17 cellular contexts compared by ENCODE assay signal in the genomic region with DNA sequence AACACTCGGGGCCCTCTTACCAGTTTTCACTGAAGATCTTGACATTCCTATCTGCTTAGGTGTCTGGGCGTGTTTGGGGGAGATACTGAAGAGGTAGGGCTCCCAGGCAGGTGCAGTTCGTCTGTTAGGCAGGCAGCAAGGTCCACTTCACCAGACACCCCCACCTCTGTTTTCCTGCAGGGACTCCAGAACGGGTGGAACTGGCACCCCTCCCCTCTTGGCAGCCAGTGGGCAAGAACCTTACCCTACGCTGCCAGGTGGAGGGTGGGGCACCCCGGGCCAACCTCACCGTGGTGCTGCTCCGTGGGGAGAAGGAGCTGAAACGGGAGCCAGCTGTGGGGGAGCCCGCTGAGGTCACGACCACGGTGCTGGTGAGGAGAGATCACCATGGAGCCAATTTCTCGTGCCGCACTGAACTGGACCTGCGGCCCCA. TPM values are rescaled to one million over a fixed set of nuclear protein-coding genes. Genes with fewer than 3 reads are reported as not detected.
"Had no signal": no experiment of that assay in that cellular context is flagged by ENCODE, and none has a peak within 500 bp of the region (broad histone marks: within the 10 kb centered on the region; RNA-seq: fewer than 3 reads in every experiment).

No MANE protein-coding gene starts in this region.

- FAIRE-seq: pancreas had no signal

- DNase-seq: activated CD4-positive, alpha-beta T cell treated with anti-CD3 and anti-CD28 coated beads, Interleukin-2, amount 50 U/mL, for 48 hours; activated CD4-positive, CD25-positive, alpha-beta regulatory T cell treated with anti-CD3 and anti-CD28 coated beads, Interleukin-2, amount 50 U/mL, for 72 hours; activated CD8-positive, alpha-beta memory T cell treated with anti-CD3 and anti-CD28 coated beads, Interleukin-2, amount 10 ng/mL, durations not matched to agents 7 days and 5 days; activated effector memory CD4-positive, alpha-beta T cell treated with anti-CD3 and anti-CD28 coated beads, Interleukin-2, amount 50 U/mL, for 16 hours; activated T-cell treated with anti-CD3 and anti-CD28 coated beads, Interleukin-2, amount 50 U/mL, for 24 hours; amniotic stem cell; body of pancreas; effector memory CD8-positive, alpha-beta T cell; glutamatergic neuron; immature natural killer cell; mesendoderm; nephron progenitor cell; pancreas; stimulated activated CD4-positive, alpha-beta T cell treated with anti-CD3 and anti-CD28 coated beads, Interleukin-12 subunit alpha, Interleukin-12 subunit beta, amount 100 ng/mL, for 4 hours had no signal

- H3K27ac ChIP-seq: body of pancreas, pancreas, vagina had no signal

- ATAC-seq: activated CD8-positive, alpha-beta memory T cell treated with anti-CD3 and anti-CD28 coated beads, Interleukin-2, amount 10 ng/mL, durations not matched to agents 7 days and 5 days; activated naive CD4-positive, alpha-beta T cell treated with anti-CD3 and anti-CD28 coated beads, Interleukin-2, amount 50 U/mL, for 72 hours; body of pancreas; effector memory CD8-positive, alpha-beta T cell; pancreas had no signal

- H3K9me3 ChIP-seq: body of pancreas, pancreas, vagina had no signal

- H3K36me3 ChIP-seq: pancreas had no signal

- H3K4me3 ChIP-seq: body of pancreas, pancreas, vagina had no signal

- H3K27me3 ChIP-seq: vagina had no signal

RNA-seq across cellular contexts. Expression of a gene that starts 3.4 kb away (rescaled TPM):
- total RNA-seq: epithelial cell of proximal tubule, vagina had no signal

RNA-seq across cellular contexts. Expression of a gene that starts 6.4 kb away (rescaled TPM):
- total RNA-seq: epithelial cell of proximal tubule had no signal
- polyA plus RNA-seq: immature natural killer cell had no signal
